In genomic region chr7:36611703-36612102, GRCh38 we compare ENCODE assay signal across 23 cellular contexts.
DNase-seq lines count a peak whose midpoint lies in the region; ATAC-seq and TF ChIP-seq lines count a peak whose summit lies in the region.
"Had no signal": no experiment of that assay in that cellular context is flagged by ENCODE, and none has a peak within 500 bp of the region (broad histone marks: within the 10 kb centered on the region; RNA-seq: fewer than 3 reads in every experiment).

No MANE protein-coding gene starts in this region.

- intact Hi-C loops in upper lobe of right lung (cut with DNase I) = no loop called here

- H3K27me3 Mint-ChIP-seq in GM23338 (ENCODE audit: insufficient read depth, low read depth, poor library complexity) (peaks cover 7% of the 10 kb centered on the region), immature natural killer cell (ENCODE audit: low read depth in 3 of 3) (peaks cover 0 to 52% (median 12%) of the 10 kb centered on the region in 3 donors)

- H3K9me2 ChIP-seq in GM23338 (ENCODE audit: insufficient read depth) = no peaks in the 10 kb centered on the region

- H3K4me1 ChIP-seq in GM23338 (ENCODE audit: insufficient read depth) (peaks cover 13% of the 10 kb centered on the region), upper lobe of right lung (no peaks in the 10 kb centered on the region)

- H3K4me3 ChIP-seq in GM23338 (no peak overlapping the region), upper lobe of right lung (no peak overlapping the region)
- H3K4me3 ChIP-seq: K562, SK-N-MC had no signal

- H3K27me3 ChIP-seq in GM23338 (ENCODE audit: insufficient read depth) (no peaks in the 10 kb centered on the region), upper lobe of right lung (no peaks in the 10 kb centered on the region)

- no peaks in the 10 kb centered on the region for H3K79me2 ChIP-seq in GM23338 (replicated peaks; ENCODE audit: insufficient read depth)

- H3K4me1 Mint-ChIP-seq in GM23338 (peaks cover 28% of the 10 kb centered on the region), immature natural killer cell (peaks cover 14 to 30% of the 10 kb centered on the region in 2 donors)

- TF ChIP-seq CTCF in GM23338 (conservative IDR thresholded peaks at IDR 0.05; ENCODE audit: low read depth in 2 of 2) = no peak
- TF ChIP-seq CTCF in upper lobe of right lung (IDR thresholded peaks at IDR 0.05) = no peak

- H3K9me3 ChIP-seq in upper lobe of right lung = no peaks in the 10 kb centered on the region

- H3K4me3 Mint-ChIP-seq in GM23338 (no peak overlapping the region), immature natural killer cell (no peak overlapping the region)

- no peaks in the 10 kb centered on the region for H3K9me3 Mint-ChIP-seq in GM23338
- H3K9me3 Mint-ChIP-seq in immature natural killer cell = no peaks in the 10 kb centered on the region

- no peak overlapping the region for H3K27ac ChIP-seq in GM23338 (ENCODE audit: low read depth)
- H3K27ac ChIP-seq in upper lobe of right lung = no peak overlapping the region
- H3K27ac ChIP-seq: SK-N-MC had no signal

- no peak overlapping the region for H3K27ac Mint-ChIP-seq in GM23338
- H3K27ac Mint-ChIP-seq in immature natural killer cell = peak overlapping the region; percentile 10 to 61 (median 24)

- H4K20me1 ChIP-seq in GM23338 (replicated peaks; ENCODE audit: insufficient read depth) = no peaks in the 10 kb centered on the region

- H3K36me3 Mint-ChIP-seq in GM23338 (ENCODE audit: low read depth) (no peaks in the 10 kb centered on the region), immature natural killer cell (peaks cover 40 to 74% (median 52%) of the 10 kb centered on the region in 3 donors)

- H3K36me3 ChIP-seq in GM23338 (ENCODE audit: insufficient read depth) (no peaks in the 10 kb centered on the region), upper lobe of right lung (peaks cover 6% of the 10 kb centered on the region)

- no peaks in the 10 kb centered on the region for H3F3A ChIP-seq in GM23338 (replicated peaks; ENCODE audit: low read depth)

- peak overlapping the region; percentile 90 for H2AFZ ChIP-seq in GM23338

- ATAC-seq in GM23338 = no peak
- ATAC-seq in upper lobe of right lung = peak; percentile 24
- ATAC-seq in GM19452 (IDR thresholded peaks at IDR 0.05; ENCODE audit: unreplicated experiment) = no peak
- no peak for ATAC-seq in GM18909 (IDR thresholded peaks at IDR 0.05; ENCODE audit: poor library complexity, unreplicated experiment)
- ATAC-seq: HCT116, HepG2, K562 had no signal

- no peak overlapping the region for H3K4me2 ChIP-seq in GM23338

- DNase-seq in GM23338 (ENCODE audit: low spot score) (no peak), NCI-H82 (lab: John Stamatoyannopoulos, UW) (peak; percentile 97), immature natural killer cell (no peak), upper lobe of right lung (no peak), NCI-H187 (lab: John Stamatoyannopoulos, UW) (no peak)
- DNase-seq: Calu3, DMS153, DND-41, GOT3, Kasumi-1, NCI-H1092 treated with DMSO at 0.1 percent for 48 hours, NCI-H1436, NCI-H187 treated with DMSO at 0.1 percent for 48 hours, NCI-H2107, NCI-H226, NCI-H510A, SIG-M5 had no signal

TF ChIP-seq in GM23338, 12 proteins besides CTCF, POLR2A, EP300 and RAD21 (continues in another document):
- TF ChIP-seq EZH2phosphoT487 (IDR thresholded peaks at IDR 0.05; ENCODE audit: unreplicated experiment) (no peak), ZNF462 (CRISPR knock-in tag; IDR thresholded peaks at IDR 0.05) (no peak), JUNB (IDR thresholded peaks at IDR 0.05; ENCODE audit: unreplicated experiment) (no peak), STAT1 (IDR thresholded peaks at IDR 0.05; ENCODE audit: unreplicated experiment) (no peak), ETS1 (IDR thresholded peaks at IDR 0.05) (no peak), ZNF331 (CRISPR knock-in tag; IDR thresholded peaks at IDR 0.05; ENCODE audit: low read depth) (no peak), EZH2 (IDR thresholded peaks at IDR 0.05; ENCODE audit: low read depth, unreplicated experiment) (no peak), POLR2AphosphoS5 (IDR thresholded peaks at IDR 0.05; ENCODE audit: low read depth) (no peak), ZNF114 (CRISPR knock-in tag; IDR thresholded peaks at IDR 0.05) (no peak), NANOG (IDR thresholded peaks at IDR 0.05; ENCODE audit: borderline replicate concordance) (no peak)
